In genomic region chr16:6447046-6447445, GRCh38 we compare ENCODE assay signal across 26 cellular contexts.
"Had no signal": no experiment of that assay in that cellular context is flagged by ENCODE, and none has a peak within 500 bp of the region (broad histone marks: within the 10 kb centered on the region; RNA-seq: fewer than 3 reads in every experiment).

No MANE protein-coding gene starts in this region.

- H3K27ac ChIP-seq: neural progenitor cell, ovary, parathyroid adenoma, psoas muscle, right lobe of liver, sigmoid colon, stomach, thoracic aorta, thyroid gland, tibial nerve, upper lobe of left lung, vagina had no signal

- H3K27me3 ChIP-seq: neural progenitor cell, ovary, right lobe of liver, sigmoid colon, stomach, thyroid gland, tibial nerve, upper lobe of left lung, vagina had no signal

- ATAC-seq: psoas muscle; right cardiac atrium; right lobe of liver; stimulated activated effector memory CD8-positive, alpha-beta T cell treated with anti-CD3 and anti-CD28 coated beads, Interleukin-12 subunit alpha, Interleukin-12 subunit beta, amount 100 ng/mL, for 72 hours; stimulated activated naive B cell treated with anti-CD40 and anti-IgM and Interleukin-4, amounts not matched to agents 10 μg/mL and 1 μg/mL and 100 μg/mL, for 72 hours had no signal

- H3K4me1 ChIP-seq: parathyroid adenoma, psoas muscle, right lobe of liver, sigmoid colon, stomach, thyroid gland, tibial nerve, upper lobe of left lung, vagina had no signal

- DNase-seq: occipital lobe; ovary; posterior cingulate gyrus; psoas muscle; right cardiac atrium; right lobe of liver; sigmoid colon; stimulated activated CD4-positive, alpha-beta T cell treated with anti-CD3 and anti-CD28 coated beads, Interleukin-15, amount 100 ng/mL, for 24 hours; stimulated activated CD4-positive, alpha-beta T cell treated with anti-CD3 and anti-CD28 coated beads, Interleukin-2, amount 100 ng/mL, for 24 hours; stimulated activated CD4-positive, alpha-beta T cell treated with anti-CD3 and anti-CD28 coated beads, Interleukin-2, amount 100 ng/mL, for 48 hours; stimulated activated CD4-positive, alpha-beta T cell treated with anti-CD3 and anti-CD28 coated beads, Interleukin-4, amount 100 ng/mL, for 24 hours; stimulated activated naive B cell treated with anti-CD40 and anti-IgM and Interleukin-4, amounts not matched to agents 10 μg/mL and 1 μg/mL and 100 μg/mL, for 72 hours; stimulated activated naive CD4-positive, alpha-beta T cell treated with Interleukin-2 at 50 U/mL for 16 hours; stomach; thyroid gland; trophoblast cell; upper lobe of left lung had no signal

- H3K27ac Mint-ChIP-seq: nephron; neural progenitor cell; progenitor cell of endocrine pancreas; stimulated activated effector memory CD8-positive, alpha-beta T cell treated with anti-CD3 and anti-CD28 coated beads, Interleukin-12 subunit alpha, Interleukin-12 subunit beta, amount 100 ng/mL, for 72 hours; stimulated activated naive B cell treated with anti-CD40 and anti-IgM and Interleukin-4, amounts not matched to agents 10 μg/mL and 1 μg/mL and 100 μg/mL, for 72 hours; stimulated activated naive CD8-positive, alpha-beta T cell treated with anti-CD3 and anti-CD28 coated beads, Interleukin-15, Interleukin-2, amounts not matched to agents 100 ng/mL and 50 ng/mL, for 24 hours had no signal

- H3K36me3 Mint-ChIP-seq: stimulated activated effector memory CD8-positive, alpha-beta T cell treated with anti-CD3 and anti-CD28 coated beads, Interleukin-12 subunit alpha, Interleukin-12 subunit beta, amount 100 ng/mL, for 72 hours; stimulated activated naive B cell treated with anti-CD40 and anti-IgM and Interleukin-4, amounts not matched to agents 10 μg/mL and 1 μg/mL and 100 μg/mL, for 72 hours had no signal

- H3K9me3 Mint-ChIP-seq: nephron, neural progenitor cell had no signal
